ENCODE assay signal across 8 cellular contexts in genomic region chr14:55438066-55438683, GRCh38. TPM values are rescaled to one million over a fixed set of nuclear protein-coding genes. Genes with fewer than 3 reads are reported as not detected.
DNase-seq lines count a peak whose midpoint lies in the region; ATAC-seq and TF ChIP-seq lines count a peak whose summit lies in the region.

No MANE protein-coding gene starts in this region.

- intact Hi-C loops in spleen (cut with DNase I; ENCODE audit: low total_unique reads), result loop anchor here (10.0 kb wide), 1 partner anchor 173 kb away; no protein-coding TSS in a partner anchor

- H3K36me3 Mint-ChIP-seq in activated CD4-positive, alpha-beta T cell treated with anti-CD3 and anti-CD28 coated beads, Interleukin-2, amount 10 ng/mL, durations not matched to agents 7 days and 5 days (ENCODE audit: low read depth), result no peaks in the 10 kb centered on the region

- no peak overlapping the region for H3K27ac Mint-ChIP-seq in activated CD4-positive, alpha-beta T cell treated with anti-CD3 and anti-CD28 coated beads, Interleukin-2, amount 10 ng/mL, durations not matched to agents 7 days and 5 days

- no peaks in the 10 kb centered on the region for H3K9me3 Mint-ChIP-seq in activated CD4-positive, alpha-beta T cell treated with anti-CD3 and anti-CD28 coated beads, Interleukin-2, amount 10 ng/mL, durations not matched to agents 7 days and 5 days

- H3K27me3 Mint-ChIP-seq in activated CD4-positive, alpha-beta T cell treated with anti-CD3 and anti-CD28 coated beads, Interleukin-2, amount 10 ng/mL, durations not matched to agents 7 days and 5 days, result no peaks in the 10 kb centered on the region

- in situ Hi-C loops in SK-MEL-5 (cut with HindIII; ENCODE audit: low pct_unique_long_range_greater_than_20kb, low sequenced_read_pairs), result no loop called here

- CTCF ChIA-PET in activated CD4-positive, alpha-beta T cell treated with anti-CD3 and anti-CD28 coated beads, Interleukin-2, amount 10 ng/mL, durations not matched to agents 7 days and 5 days (lab: Charles Lee), result interaction anchor here (1.9 kb wide), 1 partner anchor 324 kb away, joined by 4 read pairs; no protein-coding TSS in a partner anchor

- H3K36me3 ChIP-seq in spleen, result no peaks in the 10 kb centered on the region

- H3K4me1 ChIP-seq in spleen, result peaks cover 0 to 16% (median 1%) of the 10 kb centered on the region in 6 donors

- H3K9me3 ChIP-seq in spleen, result no peaks in the 10 kb centered on the region

- TF ChIP-seq POLR2A in spleen (IDR thresholded peaks at IDR 0.05), result no peak

- no peak overlapping the region for H3K27ac ChIP-seq in spleen

- 51 to 63% (median 59%) methylated on average over 10 of the region's 10 CpGs for WGBS in spleen, 5 donors

- H3K4me3 ChIP-seq in foreskin fibroblast (ENCODE audit: low read depth in 1 of 2, low read length in 2 of 2) (no peak overlapping the region), spleen (no peak overlapping the region)

- H3K4me3 Mint-ChIP-seq in activated CD4-positive, alpha-beta T cell treated with anti-CD3 and anti-CD28 coated beads, Interleukin-2, amount 10 ng/mL, durations not matched to agents 7 days and 5 days, result no peak overlapping the region

- peak; percentile 33 for DNase-seq in activated CD4-positive, alpha-beta T cell treated with anti-CD3 and anti-CD28 coated beads, Interleukin-2, amount 10 ng/mL, durations not matched to agents 7 days and 5 days
- no peak for DNase-seq in activated CD4-positive, alpha-beta T cell treated with anti-CD3 and anti-CD28 coated beads for 1 hour
- peak; percentile 44 for DNase-seq in NAMALWA (ENCODE audit: low spot score)
- DNase-seq in SK-MEL-5 (ENCODE audit: low read depth, low spot score), result peak; percentile 57
- DNase-seq in foreskin fibroblast, result peak; percentile 39 to 73
- DNase-seq in spleen, result no peak
- no peak for DNase-seq in epidermal melanocyte (ENCODE audit: insufficient read length, low spot score)

- H3K4me1 Mint-ChIP-seq in activated CD4-positive, alpha-beta T cell treated with anti-CD3 and anti-CD28 coated beads, Interleukin-2, amount 10 ng/mL, durations not matched to agents 7 days and 5 days, result peaks cover 18% of the 10 kb centered on the region

- POLR2A ChIA-PET in activated CD4-positive, alpha-beta T cell treated with anti-CD3 and anti-CD28 coated beads, Interleukin-2, amount 10 ng/mL, durations not matched to agents 7 days and 5 days (lab: Charles Lee), result interaction anchor here (1.3 kb wide), 1 partner anchor 226 kb away, joined by 3 read pairs; no protein-coding TSS in a partner anchor

- no peak for ATAC-seq in HG02588 (IDR thresholded peaks at IDR 0.05; ENCODE audit: unreplicated experiment)

- H3K27me3 ChIP-seq in spleen (replicated peaks in 1 of 7), result peaks cover 0 to 46% (median 7%) of the 10 kb centered on the region in 7 donors

- TF ChIP-seq CTCF in foreskin fibroblast (IDR thresholded peaks at IDR 0.05; ENCODE audit: low read depth, low read length) (peak; percentile 45), spleen (IDR thresholded peaks at IDR 0.05 in 8 of 11, conservative IDR thresholded peaks at IDR 0.05 in 3 of 11) (peak in 6 of 11 experiments; percentile 8 to 36 (median 17))

RNA-seq across cellular contexts. Expression of gene TBPL2, which starts 2.2 kb away (rescaled TPM):
- total RNA-seq in activated CD4-positive, alpha-beta T cell treated with anti-CD3 and anti-CD28 coated beads, Interleukin-2, amount 10 ng/mL, durations not matched to agents 7 days and 5 days, result not detected
- total RNA-seq in SK-MEL-5 (2014; rRNA removed; shearing (Covaris generic)), result not detected in 2 replicates
- not detected in 2 replicates for polyA plus RNA-seq in SK-MEL-5 (2015; cell fraction: cytosol; rRNA removed)
- polyA plus RNA-seq in SK-MEL-5 (2015; cell fraction: nucleus; rRNA removed), result not detected in 2 replicates
- total RNA-seq in spleen, result not detected
- not detected for polyA plus RNA-seq in spleen

RNA-seq across cellular contexts. Expression of gene ATG14, which starts 26.5 kb away (rescaled TPM):
- total RNA-seq in activated CD4-positive, alpha-beta T cell treated with anti-CD3 and anti-CD28 coated beads, Interleukin-2, amount 10 ng/mL, durations not matched to agents 7 days and 5 days, result 1 to 10 TPM; 5.3 to 6.1 TPM
- 22.2 and 23.0 TPM in 2 replicates for total RNA-seq in SK-MEL-5 (2014; rRNA removed; shearing (Covaris generic))
- polyA plus RNA-seq in SK-MEL-5 (2015; cell fraction: cytosol; rRNA removed), result 7.3 and 10.2 TPM in 2 replicates
- polyA plus RNA-seq in SK-MEL-5 (2015; cell fraction: nucleus; rRNA removed), result 37.5 and 40.2 TPM in 2 replicates
- 10 to 100 TPM; 10.7 to 14.8 (median 13.2) TPM for total RNA-seq in spleen
- 1 to 10 TPM; 5.4 to 10.0 (median 7.2) TPM for polyA plus RNA-seq in spleen

Comparison
In these comparisons a context has a peak if more than half of its experiments do, and no peak if none do; other contexts are left out.
1. DNase-seq: peak in activated CD4-positive, alpha-beta T cell treated with anti-CD3 and anti-CD28 coated beads, Interleukin-2, amount 10 ng/mL, durations not matched to agents 7 days and 5 days (single experiment), NAMALWA (single experiment), SK-MEL-5 (single experiment) and foreskin fibroblast (2 of 2); none in activated CD4-positive, alpha-beta T cell treated with anti-CD3 and anti-CD28 coated beads for 1 hour (single experiment), spleen (single experiment) and epidermal melanocyte (single experiment).